Comparison of ENCODE assay signal across 9 cellular contexts in the genomic region with DNA sequence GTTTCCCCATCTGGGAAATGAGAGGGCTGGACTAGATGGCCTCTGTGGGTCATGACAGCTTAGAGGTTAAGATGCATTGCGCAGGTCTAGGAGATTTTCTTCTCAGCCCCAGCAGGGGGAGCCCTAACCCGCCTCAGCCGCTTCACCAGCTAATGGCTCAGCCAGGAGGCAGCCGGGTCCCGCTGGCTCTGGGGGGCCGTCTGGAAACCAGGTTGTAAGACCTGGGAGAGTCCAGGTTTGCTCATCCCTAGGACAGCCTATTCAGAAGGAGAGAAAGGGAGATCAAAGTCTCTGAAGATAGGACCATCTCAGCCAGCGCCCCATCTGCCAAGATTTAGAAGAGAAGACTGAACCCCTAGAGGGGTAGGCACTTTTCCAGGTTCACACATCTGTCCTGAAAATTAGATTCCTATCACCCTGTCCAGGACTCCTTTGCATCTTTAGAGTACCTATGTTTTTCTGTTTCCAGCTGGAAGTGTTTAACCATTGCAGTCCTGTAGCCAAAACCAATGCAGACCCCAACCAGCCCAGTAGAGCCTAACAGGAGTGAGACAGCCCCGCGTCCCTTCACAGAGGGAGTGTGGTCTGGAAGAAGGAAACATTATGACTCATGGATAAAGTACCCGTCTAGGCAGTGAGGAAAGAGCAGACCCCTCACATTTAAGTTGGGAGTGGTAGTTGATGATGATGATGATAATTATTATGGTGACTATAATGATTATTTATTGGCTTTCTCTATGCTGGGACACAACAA. TPM values are rescaled to one million over a fixed set of nuclear protein-coding genes. Genes with fewer than 3 reads are reported as not detected.
DNase-seq lines count a peak whose midpoint lies in the region; ATAC-seq and TF ChIP-seq lines count a peak whose summit lies in the region.
"Had no signal": no experiment of that assay in that cellular context is flagged by ENCODE, and none has a peak within 500 bp of the region (broad histone marks: within the 10 kb centered on the region; RNA-seq: fewer than 3 reads in every experiment).

No MANE protein-coding gene starts in this region.

- POLR2A ChIA-PET in CD8-positive, alpha-beta T cell (lab: Charles Lee), result interaction anchor here (1.1 kb wide), 1 partner anchor 112 kb away, joined by 4 read pairs; a partner anchor contains a TSS

- no peak overlapping the region for H3K4me3 ChIP-seq in CD8-positive, alpha-beta T cell (ENCODE audit: low read depth, low read length)
- H3K4me3 ChIP-seq in endodermal cell (ENCODE audit: low read length) (no peak overlapping the region), mesodermal cell (ENCODE audit: extremely low read depth, insufficient read depth, low read length, poor library complexity, severe bottlenecking) (no peak overlapping the region)

- no peaks in the 10 kb centered on the region for H3K36me3 Mint-ChIP-seq in CD8-positive, alpha-beta T cell
- H3K36me3 Mint-ChIP-seq in endodermal cell (ENCODE audit: low read depth), result peaks cover 22% of the 10 kb centered on the region

- H3K36me3 ChIP-seq in CD8-positive, alpha-beta T cell (ENCODE audit: insufficient read depth, low read length), result no peaks in the 10 kb centered on the region
- H3K36me3 ChIP-seq in endodermal cell (ENCODE audit: control insufficient read depth, insufficient read depth, low read length), result peaks cover 31% of the 10 kb centered on the region
- H3K36me3 ChIP-seq in mesodermal cell (ENCODE audit: control insufficient read depth, insufficient read depth, low read length), result peaks cover 29% of the 10 kb centered on the region

- peak; percentile 90 for TF ChIP-seq CTCF in CD8-positive, alpha-beta T cell (IDR thresholded peaks at IDR 0.05)
- TF ChIP-seq CTCF in endodermal cell (conservative IDR thresholded peaks at IDR 0.05), result peak; percentile 95

- CTCF ChIA-PET in CD8-positive, alpha-beta T cell (lab: Charles Lee), result interaction anchor here (0.6 to 2.5 kb wide), 31 partner anchors 11 to 850 kb away, joined by 3 to 17 read pairs (median 3); a partner anchor contains a TSS

- ATAC-seq in CD8-positive, alpha-beta T cell, result peak; percentile 97
- ATAC-seq in GM19452 (IDR thresholded peaks at IDR 0.05; ENCODE audit: unreplicated experiment) (peak; percentile 57), HG03558 (IDR thresholded peaks at IDR 0.05; ENCODE audit: extremely low read depth, unreplicated experiment) (peak; percentile 28)

- intact Hi-C loops in CD8-positive, alpha-beta T cell (cut with DNase I, micrococcal nuclease), result loop anchor here (1.0 to 5.0 kb wide), 6 partner anchors 81 to 848 kb away; a partner anchor contains a TSS

- H3K4me1 ChIP-seq in CD8-positive, alpha-beta T cell (ENCODE audit: insufficient read depth, low read length), result no peaks in the 10 kb centered on the region
- H3K4me1 ChIP-seq in endodermal cell (ENCODE audit: control insufficient read depth, insufficient read depth, low read length) (no peaks in the 10 kb centered on the region), mesodermal cell (ENCODE audit: control insufficient read depth, insufficient read depth, low read length, poor library complexity, severe bottlenecking) (peaks cover 31% of the 10 kb centered on the region)

- peaks cover 6% of the 10 kb centered on the region for H3K4me1 Mint-ChIP-seq in CD8-positive, alpha-beta T cell (ENCODE audit: low read depth)
- peaks cover 2% of the 10 kb centered on the region for H3K4me1 Mint-ChIP-seq in endodermal cell

- no peak overlapping the region for H3K4me3 Mint-ChIP-seq in CD8-positive, alpha-beta T cell
- H3K4me3 Mint-ChIP-seq in endodermal cell, result no peak overlapping the region

- H3K27me3 ChIP-seq in CD8-positive, alpha-beta T cell (ENCODE audit: insufficient read depth, low read length), result no peaks in the 10 kb centered on the region
- no peaks in the 10 kb centered on the region for H3K27me3 ChIP-seq in endodermal cell (ENCODE audit: control insufficient read depth, insufficient read depth, low read length, poor library complexity, severe bottlenecking)

- H3K9ac ChIP-seq in endodermal cell (ENCODE audit: extremely low read depth, low read length, poor library complexity, severe bottlenecking), result no peak overlapping the region

- H3K9me3 Mint-ChIP-seq in CD8-positive, alpha-beta T cell, result no peaks in the 10 kb centered on the region
- no peaks in the 10 kb centered on the region for H3K9me3 Mint-ChIP-seq in endodermal cell

- 40 to 86% methylated on average over 4 to 10 of the region's 10 CpGs for WGBS in endodermal cell (ENCODE audit: insufficient coverage in 1 of 2, insufficient read length in 1 of 2), 2 experiments
- WGBS in mesodermal cell (ENCODE audit: insufficient coverage in 2 of 2), 2 experiments, result 14 to 24% methylated on average over 6 to 9 of the region's 10 CpGs

- H3K9me3 ChIP-seq in CD8-positive, alpha-beta T cell (ENCODE audit: low read length), result no peaks in the 10 kb centered on the region
- H3K9me3 ChIP-seq in endodermal cell (ENCODE audit: control insufficient read depth, low read length) (no peaks in the 10 kb centered on the region), mesodermal cell (ENCODE audit: control insufficient read depth, low read length) (no peaks in the 10 kb centered on the region)

- DNase-seq in CD8-positive, alpha-beta T cell, result peak; percentile 56 to 85 (median 73)
- DNase-seq in NCI-H82 treated with DMSO at 0.1 percent for 48 hours (lab: John Stamatoyannopoulos, UW; ENCODE audit: unreplicated experiment) (peak; percentile 67), endodermal cell (peak; percentile 97)
- DNase-seq in activated CD8-positive, alpha-beta memory T cell treated with anti-CD3 and anti-CD28 coated beads for 1 hour (ENCODE audit: extremely low read depth in 1 of 2, low read depth in 1 of 2), result peak; percentile 21 to 66
- peak; percentile 73 for DNase-seq in stimulated activated CD8-positive, alpha-beta memory T cell treated with anti-CD3 and anti-CD28 coated beads, Interleukin-2, amount 100 ng/mL, for 48 hours (ENCODE audit: low read depth in 2 of 2)

- H3K27ac ChIP-seq in CD8-positive, alpha-beta T cell (ENCODE audit: low read depth, low read length), result no peak overlapping the region
- no peak overlapping the region for H3K27ac ChIP-seq in endodermal cell (ENCODE audit: low read depth, low read length)
- peak overlapping the region; percentile 68 for H3K27ac ChIP-seq in mesodermal cell (ENCODE audit: low read depth, low read length, severe bottlenecking)

- no peak overlapping the region for H3K27ac Mint-ChIP-seq in CD8-positive, alpha-beta T cell
- H3K27ac Mint-ChIP-seq in endodermal cell, result no peak overlapping the region

- H3K27me3 Mint-ChIP-seq in CD8-positive, alpha-beta T cell (ENCODE audit: low read depth), result no peaks in the 10 kb centered on the region
- H3K27me3 Mint-ChIP-seq in endodermal cell (ENCODE audit: insufficient read depth), result no peaks in the 10 kb centered on the region

RNA-seq across cellular contexts. Expression of a gene that starts 27.5 kb away (rescaled TPM):
- total RNA-seq in CD8-positive, alpha-beta T cell, result under 1 TPM in 1 of 2 experiments, not detected in 1; 0.39 TPM
- total RNA-seq in endodermal cell, result 100 to 1,000 TPM; 523 to 643 TPM
- polyA plus RNA-seq in endodermal cell (2013, experiment 1 of 2), result 610 TPM
- polyA plus RNA-seq in endodermal cell (2013, experiment 2 of 2), result 610 TPM
- 2,112 TPM for polyA plus RNA-seq in mesodermal cell (2013, experiment 1 of 2)
- 2,024 TPM for polyA plus RNA-seq in mesodermal cell (2013, experiment 2 of 2)
- total RNA-seq: T-helper 2 cell treated with Interferon-gamma antibody and Interleukin-4, amounts not matched to agents 100 ng/mL and 5 ng/mL, for 36 hours had no signal

Comparison
In these comparisons a context has a peak if more than half of its experiments do, and no peak if none do; other contexts are left out.
1. ATAC-seq: peak in every context shown above with its lines; median percentile 97 in CD8-positive, alpha-beta T cell; 57 in GM19452; 28 in HG03558.
2. DNase-seq: peak in every context shown above with its lines; median percentile 97 in endodermal cell; 73 in CD8-positive, alpha-beta T cell; 73 in stimulated activated CD8-positive, alpha-beta memory T cell treated with anti-CD3 and anti-CD28 coated beads, Interleukin-2, amount 100 ng/mL, for 48 hours; 67 in NCI-H82 treated with DMSO at 0.1 percent for 48 hours; 44 in activated CD8-positive, alpha-beta memory T cell treated with anti-CD3 and anti-CD28 coated beads for 1 hour.
3. RNA of a gene that starts 27.5 kb away (total RNA-seq): 523 to 643 TPM in endodermal cell; 0.39 TPM in CD8-positive, alpha-beta T cell; every median in the first group is over 100 times any median in the second.